In genomic region chr6:122995930-122996796, GRCh38 we compare ENCODE assay signal across 8 cellular contexts. TPM values are rescaled to one million over a fixed set of nuclear protein-coding genes. Genes with fewer than 3 reads are reported as not detected.
DNase-seq lines count a peak whose midpoint lies in the region; ATAC-seq and TF ChIP-seq lines count a peak whose summit lies in the region.

TSS of gene CLVS2 (plus strand) at chr6:122996235. CDS start at chr6:122997778, 1,543 bp downstream.

- H3K27me3 ChIP-seq in layer of hippocampus (ENCODE audit: control insufficient read depth, insufficient read depth, low read length) (no peaks in the 10 kb centered on the region), tibial nerve (peaks cover 0 to 36% of the 10 kb centered on the region in 2 donors)

- TF ChIP-seq EP300 in tibial nerve (IDR thresholded peaks at IDR 0.05), result no peak

- H3K36me3 ChIP-seq in tibial nerve, result no peaks in the 10 kb centered on the region

- 1% methylated on average over 44 to 51 of the region's 74 CpGs for WGBS in tibial nerve, 2 donors

- H3K4me3 ChIP-seq in astrocyte of the spinal cord (ENCODE audit: low read depth, low read length), result peak within 1 kb of the TSS; percentile 46
- peak within 1 kb of the TSS in 3 of 4 donors; percentile 34 to 52 (median 37) for H3K4me3 ChIP-seq in tibial nerve

- TF ChIP-seq POLR2A in tibial nerve (IDR thresholded peaks at IDR 0.05), result no peak

- TF ChIP-seq CTCF in astrocyte of the spinal cord (IDR thresholded peaks at IDR 0.05; ENCODE audit: low read depth, low read length), result no peak
- no peak for TF ChIP-seq CTCF in tibial nerve (IDR thresholded peaks at IDR 0.05)

- in situ Hi-C loops in astrocyte of the spinal cord (cut with HindIII; ENCODE audit: low sequenced_read_pairs), result no loop called here

- DNase-seq in NCI-H1436 (lab: John Stamatoyannopoulos, UW) (peak; percentile 83), NCI-H1436 treated with DMSO at 0.1 percent for 48 hours (lab: John Stamatoyannopoulos, UW) (no peak), astrocyte of the spinal cord (ENCODE audit: low read depth, low spot score) (peak; percentile 55), tibial nerve (ENCODE audit: low spot score in 2 of 2) (no peak), SW 1271 (lab: John Stamatoyannopoulos, UW) (no peak)

- peak within 1 kb of the TSS; percentile 31 for H3K27ac ChIP-seq in layer of hippocampus (ENCODE audit: low read depth, low read length)
- H3K27ac ChIP-seq in tibial nerve, result no peak within 1 kb of the TSS

- H3K4me1 ChIP-seq in tibial nerve, result peaks cover 0 to 17% (median 2%) of the 10 kb centered on the region in 4 donors

- H3K9me3 ChIP-seq in tibial nerve, result no peaks in the 10 kb centered on the region

- ATAC-seq in HG03025 (IDR thresholded peaks at IDR 0.05; ENCODE audit: low FRiP score, unreplicated experiment), result no peak
- no peak for ATAC-seq in HG03432 (IDR thresholded peaks at IDR 0.05; ENCODE audit: unreplicated experiment)

RNA-seq across cellular contexts. Expression of gene CLVS2, which starts in this region (rescaled TPM):
- under 1 TPM; under 0.01 to 0.22 (median under 0.01) TPM for total RNA-seq in tibial nerve

Comparison
In these comparisons a context has a peak if more than half of its experiments do, and no peak if none do; other contexts are left out.
1. DNase-seq: peak in NCI-H1436 (single experiment) and astrocyte of the spinal cord (single experiment); none in NCI-H1436 treated with DMSO at 0.1 percent for 48 hours (single experiment), tibial nerve (0 of 2) and SW 1271 (0 of 2).